ENCODE assay signal across 1 cellular context in the genomic region with DNA sequence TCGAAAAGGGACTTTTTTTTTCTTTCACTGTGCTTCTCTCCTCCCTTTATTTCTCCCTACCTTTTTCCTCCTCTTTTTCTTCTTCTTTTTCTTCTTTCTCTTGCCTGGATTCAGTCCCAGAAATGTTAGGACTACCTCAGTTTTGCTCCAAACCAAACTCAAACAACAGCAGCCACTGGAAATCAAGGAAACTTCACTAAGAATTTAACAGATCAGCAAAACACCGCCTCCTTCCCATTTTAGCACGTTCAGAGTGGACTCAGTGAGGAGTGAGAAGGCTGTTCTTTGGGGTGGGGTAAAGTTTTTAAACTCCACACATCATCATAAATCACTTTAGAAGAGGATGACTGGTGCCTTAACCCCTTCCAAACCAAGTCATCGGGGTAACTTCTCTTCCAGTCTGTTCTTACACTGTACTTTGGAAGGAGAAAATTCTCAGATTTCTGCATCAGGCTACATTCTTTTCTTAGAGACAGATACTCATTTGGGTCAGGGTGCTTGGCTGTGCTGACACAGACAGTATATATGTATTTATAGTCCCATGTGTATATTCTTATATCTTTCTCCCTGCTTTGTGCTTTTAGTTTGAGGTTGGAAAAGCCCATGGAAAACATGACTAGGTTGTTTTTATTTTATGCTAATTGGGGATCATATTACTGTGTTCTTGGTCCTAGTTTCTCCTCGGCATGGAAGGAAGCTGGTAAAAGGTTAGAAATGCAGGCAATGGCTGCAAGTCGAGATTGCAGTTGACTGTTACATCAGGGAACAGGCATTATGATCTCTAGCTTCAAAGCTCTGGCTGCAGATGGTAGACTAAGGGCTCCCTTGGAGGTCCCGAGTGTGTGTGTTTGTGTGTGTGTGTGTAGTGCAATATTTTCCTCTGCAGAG.
A peak's percentile ranks its signal among the peaks of the same experiment; 100 is the strongest.
TF ChIP-seq lines count a peak whose summit lies in the region.

A gene with protein sequence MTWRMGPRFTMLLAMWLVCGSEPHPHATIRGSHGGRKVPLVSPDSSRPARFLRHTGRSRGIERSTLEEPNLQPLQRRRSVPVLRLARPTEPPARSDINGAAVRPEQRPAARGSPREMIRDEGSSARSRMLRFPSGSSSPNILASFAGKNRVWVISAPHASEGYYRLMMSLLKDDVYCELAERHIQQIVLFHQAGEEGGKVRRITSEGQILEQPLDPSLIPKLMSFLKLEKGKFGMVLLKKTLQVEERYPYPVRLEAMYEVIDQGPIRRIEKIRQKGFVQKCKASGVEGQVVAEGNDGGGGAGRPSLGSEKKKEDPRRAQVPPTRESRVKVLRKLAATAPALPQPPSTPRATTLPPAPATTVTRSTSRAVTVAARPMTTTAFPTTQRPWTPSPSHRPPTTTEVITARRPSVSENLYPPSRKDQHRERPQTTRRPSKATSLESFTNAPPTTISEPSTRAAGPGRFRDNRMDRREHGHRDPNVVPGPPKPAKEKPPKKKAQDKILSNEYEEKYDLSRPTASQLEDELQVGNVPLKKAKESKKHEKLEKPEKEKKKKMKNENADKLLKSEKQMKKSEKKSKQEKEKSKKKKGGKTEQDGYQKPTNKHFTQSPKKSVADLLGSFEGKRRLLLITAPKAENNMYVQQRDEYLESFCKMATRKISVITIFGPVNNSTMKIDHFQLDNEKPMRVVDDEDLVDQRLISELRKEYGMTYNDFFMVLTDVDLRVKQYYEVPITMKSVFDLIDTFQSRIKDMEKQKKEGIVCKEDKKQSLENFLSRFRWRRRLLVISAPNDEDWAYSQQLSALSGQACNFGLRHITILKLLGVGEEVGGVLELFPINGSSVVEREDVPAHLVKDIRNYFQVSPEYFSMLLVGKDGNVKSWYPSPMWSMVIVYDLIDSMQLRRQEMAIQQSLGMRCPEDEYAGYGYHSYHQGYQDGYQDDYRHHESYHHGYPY (minus strand): TSS at position 280 of the 888 bp plus-strand sequence. CDS start 1,238 bp downstream, outside the sequence.

TF ChIP-seq in K562, 482 proteins besides CTCF, POLR2A, EP300 and RAD21 (continued from another document and continues in another):
- TF ChIP-seq, protein P1, sequence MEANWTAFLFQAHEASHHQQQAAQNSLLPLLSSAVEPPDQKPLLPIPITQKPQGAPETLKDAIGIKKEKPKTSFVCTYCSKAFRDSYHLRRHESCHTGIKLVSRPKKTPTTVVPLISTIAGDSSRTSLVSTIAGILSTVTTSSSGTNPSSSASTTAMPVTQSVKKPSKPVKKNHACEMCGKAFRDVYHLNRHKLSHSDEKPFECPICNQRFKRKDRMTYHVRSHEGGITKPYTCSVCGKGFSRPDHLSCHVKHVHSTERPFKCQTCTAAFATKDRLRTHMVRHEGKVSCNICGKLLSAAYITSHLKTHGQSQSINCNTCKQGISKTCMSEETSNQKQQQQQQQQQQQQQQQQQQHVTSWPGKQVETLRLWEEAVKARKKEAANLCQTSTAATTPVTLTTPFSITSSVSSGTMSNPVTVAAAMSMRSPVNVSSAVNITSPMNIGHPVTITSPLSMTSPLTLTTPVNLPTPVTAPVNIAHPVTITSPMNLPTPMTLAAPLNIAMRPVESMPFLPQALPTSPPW (CRISPR knock-in tag; IDR thresholded peaks at IDR 0.05), result peak; percentile 42
- TF ChIP-seq DMBX1 (CRISPR knock-in tag; IDR thresholded peaks at IDR 0.05; ENCODE audit: borderline replicate concordance) (no peak), RUNX1 (IDR thresholded peaks at IDR 0.05; ENCODE audit: low read depth) (no peak), ZFPM2 (CRISPR knock-in tag; IDR thresholded peaks at IDR 0.05) (no peak), ZSCAN29 (IDR thresholded peaks at IDR 0.05) (no peak), ZBED1 (IDR thresholded peaks at IDR 0.05) (0 out of 2 replicates have a peak, but pooled peaks have one; percentile 33), JUN (IDR thresholded peaks at IDR 0.05; ENCODE audit: borderline replicate concordance, low read depth, low read length) (no peak), JUN (CRISPR knock-in tag; IDR thresholded peaks at IDR 0.05; ENCODE audit: borderline replicate concordance) (no peak), TCF7 (IDR thresholded peaks at IDR 0.05; ENCODE audit: borderline replicate concordance) (no peak; the same call in 1 of the 2 replicates), FOXP1 (CRISPR knock-in tag; IDR thresholded peaks at IDR 0.05) (no peak), ZNF41 (CRISPR knock-in tag; conservative IDR thresholded peaks at IDR 0.05) (no peak), TAF15 (IDR thresholded peaks at IDR 0.05; ENCODE audit: low read depth, low read length) (no peak), HNRNPH1 (optimal IDR thresholded peaks at IDR 0.05; ENCODE audit: low read depth, low read length) (no peak), HDAC3 (IDR thresholded peaks at IDR 0.05; ENCODE audit: borderline replicate concordance, partially characterized antibody) (no peak), ZNF232 (CRISPR knock-in tag; IDR thresholded peaks at IDR 0.05) (no peak), DPF2 (IDR thresholded peaks at IDR 0.05) (no peak), TARDBP (IDR thresholded peaks at IDR 0.05) (no peak), MCM2 (IDR thresholded peaks at IDR 0.05; ENCODE audit: low read depth) (no peak), ETV6 (IDR thresholded peaks at IDR 0.05; ENCODE audit: borderline replicate concordance in 1 of 2, low read depth in 2 of 2, low read length in 1 of 2) (no peak), ETV6 (CRISPR knock-in tag; IDR thresholded peaks at IDR 0.05; ENCODE audit: borderline replicate concordance) (no peak), MTA3 (IDR thresholded peaks at IDR 0.05; ENCODE audit: borderline replicate concordance) (no peak), SUPT5H (IDR thresholded peaks at IDR 0.05) (peak; percentile 75), SLC30A9 (CRISPR knock-in tag; IDR thresholded peaks at IDR 0.05) (no peak), ZNF551 (CRISPR knock-in tag; IDR thresholded peaks at IDR 0.05) (0 out of 2 replicates have a peak, but pooled peaks have one; percentile 13), ILF3 (IDR thresholded peaks at IDR 0.05; ENCODE audit: borderline replicate concordance) (no peak), ZNF274 (IDR thresholded peaks at IDR 0.05; ENCODE audit: borderline replicate concordance, low read depth, low read length) (no peak), ZNF668 (CRISPR knock-in tag; IDR thresholded peaks at IDR 0.05) (no peak), NR4A1 (CRISPR knock-in tag; IDR thresholded peaks at IDR 0.05) (no peak), NR4A1 (tag; IDR thresholded peaks at IDR 0.05) (no peak), ZNF696 (CRISPR knock-in tag; conservative IDR thresholded peaks at IDR 0.05) (no peak), HNRNPK (IDR thresholded peaks at IDR 0.05; ENCODE audit: low read depth, low read length, poor library complexity, severe bottlenecking) (no peak)
- TF ChIP-seq, protein P2, sequence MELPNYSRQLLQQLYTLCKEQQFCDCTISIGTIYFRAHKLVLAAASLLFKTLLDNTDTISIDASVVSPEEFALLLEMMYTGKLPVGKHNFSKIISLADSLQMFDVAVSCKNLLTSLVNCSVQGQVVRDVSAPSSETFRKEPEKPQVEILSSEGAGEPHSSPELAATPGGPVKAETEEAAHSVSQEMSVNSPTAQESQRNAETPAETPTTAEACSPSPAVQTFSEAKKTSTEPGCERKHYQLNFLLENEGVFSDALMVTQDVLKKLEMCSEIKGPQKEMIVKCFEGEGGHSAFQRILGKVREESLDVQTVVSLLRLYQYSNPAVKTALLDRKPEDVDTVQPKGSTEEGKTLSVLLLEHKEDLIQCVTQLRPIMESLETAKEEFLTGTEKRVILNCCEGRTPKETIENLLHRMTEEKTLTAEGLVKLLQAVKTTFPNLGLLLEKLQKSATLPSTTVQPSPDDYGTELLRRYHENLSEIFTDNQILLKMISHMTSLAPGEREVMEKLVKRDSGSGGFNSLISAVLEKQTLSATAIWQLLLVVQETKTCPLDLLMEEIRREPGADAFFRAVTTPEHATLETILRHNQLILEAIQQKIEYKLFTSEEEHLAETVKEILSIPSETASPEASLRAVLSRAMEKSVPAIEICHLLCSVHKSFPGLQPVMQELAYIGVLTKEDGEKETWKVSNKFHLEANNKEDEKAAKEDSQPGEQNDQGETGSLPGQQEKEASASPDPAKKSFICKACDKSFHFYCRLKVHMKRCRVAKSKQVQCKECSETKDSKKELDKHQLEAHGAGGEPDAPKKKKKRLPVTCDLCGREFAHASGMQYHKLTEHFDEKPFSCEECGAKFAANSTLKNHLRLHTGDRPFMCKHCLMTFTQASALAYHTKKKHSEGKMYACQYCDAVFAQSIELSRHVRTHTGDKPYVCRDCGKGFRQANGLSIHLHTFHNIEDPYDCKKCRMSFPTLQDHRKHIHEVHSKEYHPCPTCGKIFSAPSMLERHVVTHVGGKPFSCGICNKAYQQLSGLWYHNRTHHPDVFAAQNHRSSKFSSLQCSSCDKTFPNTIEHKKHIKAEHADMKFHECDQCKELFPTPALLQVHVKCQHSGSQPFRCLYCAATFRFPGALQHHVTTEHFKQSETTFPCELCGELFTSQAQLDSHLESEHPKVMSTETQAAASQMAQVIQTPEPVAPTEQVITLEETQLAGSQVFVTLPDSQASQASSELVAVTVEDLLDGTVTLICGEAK (IDR thresholded peaks at IDR 0.05), result peak; percentile 55; the same call in 1 of the 2 replicates
- TF ChIP-seq, protein P2 (CRISPR knock-in tag; IDR thresholded peaks at IDR 0.05), result 0 out of 2 replicates have a peak, but pooled peaks have one; percentile 39
- TF ChIP-seq, protein P3, sequence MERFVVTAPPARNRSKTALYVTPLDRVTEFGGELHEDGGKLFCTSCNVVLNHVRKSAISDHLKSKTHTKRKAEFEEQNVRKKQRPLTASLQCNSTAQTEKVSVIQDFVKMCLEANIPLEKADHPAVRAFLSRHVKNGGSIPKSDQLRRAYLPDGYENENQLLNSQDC (CRISPR knock-in tag; IDR thresholded peaks at IDR 0.05), result peak; percentile 52; the same call in 1 of the 2 replicates
- TF ChIP-seq, protein P4, sequence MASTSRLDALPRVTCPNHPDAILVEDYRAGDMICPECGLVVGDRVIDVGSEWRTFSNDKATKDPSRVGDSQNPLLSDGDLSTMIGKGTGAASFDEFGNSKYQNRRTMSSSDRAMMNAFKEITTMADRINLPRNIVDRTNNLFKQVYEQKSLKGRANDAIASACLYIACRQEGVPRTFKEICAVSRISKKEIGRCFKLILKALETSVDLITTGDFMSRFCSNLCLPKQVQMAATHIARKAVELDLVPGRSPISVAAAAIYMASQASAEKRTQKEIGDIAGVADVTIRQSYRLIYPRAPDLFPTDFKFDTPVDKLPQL (IDR thresholded peaks at IDR 0.05; ENCODE audit: extremely low read depth, insufficient read length), result peak; percentile 88
- TF ChIP-seq, protein P5, sequence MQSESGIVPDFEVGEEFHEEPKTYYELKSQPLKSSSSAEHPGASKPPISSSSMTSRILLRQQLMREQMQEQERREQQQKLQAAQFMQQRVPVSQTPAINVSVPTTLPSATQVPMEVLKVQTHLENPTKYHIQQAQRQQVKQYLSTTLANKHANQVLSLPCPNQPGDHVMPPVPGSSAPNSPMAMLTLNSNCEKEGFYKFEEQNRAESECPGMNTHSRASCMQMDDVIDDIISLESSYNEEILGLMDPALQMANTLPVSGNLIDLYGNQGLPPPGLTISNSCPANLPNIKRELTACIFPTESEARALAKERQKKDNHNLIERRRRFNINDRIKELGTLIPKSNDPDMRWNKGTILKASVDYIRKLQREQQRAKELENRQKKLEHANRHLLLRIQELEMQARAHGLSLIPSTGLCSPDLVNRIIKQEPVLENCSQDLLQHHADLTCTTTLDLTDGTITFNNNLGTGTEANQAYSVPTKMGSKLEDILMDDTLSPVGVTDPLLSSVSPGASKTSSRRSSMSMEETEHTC (IDR thresholded peaks at IDR 0.05), result no peak
- TF ChIP-seq, protein P6, sequence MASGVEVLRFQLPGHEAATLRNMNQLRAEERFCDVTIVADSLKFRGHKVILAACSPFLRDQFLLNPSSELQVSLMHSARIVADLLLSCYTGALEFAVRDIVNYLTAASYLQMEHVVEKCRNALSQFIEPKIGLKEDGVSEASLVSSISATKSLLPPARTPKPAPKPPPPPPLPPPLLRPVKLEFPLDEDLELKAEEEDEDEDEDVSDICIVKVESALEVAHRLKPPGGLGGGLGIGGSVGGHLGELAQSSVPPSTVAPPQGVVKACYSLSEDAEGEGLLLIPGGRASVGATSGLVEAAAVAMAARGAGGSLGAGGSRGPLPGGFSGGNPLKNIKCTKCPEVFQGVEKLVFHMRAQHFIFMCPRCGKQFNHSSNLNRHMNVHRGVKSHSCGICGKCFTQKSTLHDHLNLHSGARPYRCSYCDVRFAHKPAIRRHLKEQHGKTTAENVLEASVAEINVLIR (CRISPR knock-in tag; IDR thresholded peaks at IDR 0.05), result no peak
- TF ChIP-seq, protein P7, sequence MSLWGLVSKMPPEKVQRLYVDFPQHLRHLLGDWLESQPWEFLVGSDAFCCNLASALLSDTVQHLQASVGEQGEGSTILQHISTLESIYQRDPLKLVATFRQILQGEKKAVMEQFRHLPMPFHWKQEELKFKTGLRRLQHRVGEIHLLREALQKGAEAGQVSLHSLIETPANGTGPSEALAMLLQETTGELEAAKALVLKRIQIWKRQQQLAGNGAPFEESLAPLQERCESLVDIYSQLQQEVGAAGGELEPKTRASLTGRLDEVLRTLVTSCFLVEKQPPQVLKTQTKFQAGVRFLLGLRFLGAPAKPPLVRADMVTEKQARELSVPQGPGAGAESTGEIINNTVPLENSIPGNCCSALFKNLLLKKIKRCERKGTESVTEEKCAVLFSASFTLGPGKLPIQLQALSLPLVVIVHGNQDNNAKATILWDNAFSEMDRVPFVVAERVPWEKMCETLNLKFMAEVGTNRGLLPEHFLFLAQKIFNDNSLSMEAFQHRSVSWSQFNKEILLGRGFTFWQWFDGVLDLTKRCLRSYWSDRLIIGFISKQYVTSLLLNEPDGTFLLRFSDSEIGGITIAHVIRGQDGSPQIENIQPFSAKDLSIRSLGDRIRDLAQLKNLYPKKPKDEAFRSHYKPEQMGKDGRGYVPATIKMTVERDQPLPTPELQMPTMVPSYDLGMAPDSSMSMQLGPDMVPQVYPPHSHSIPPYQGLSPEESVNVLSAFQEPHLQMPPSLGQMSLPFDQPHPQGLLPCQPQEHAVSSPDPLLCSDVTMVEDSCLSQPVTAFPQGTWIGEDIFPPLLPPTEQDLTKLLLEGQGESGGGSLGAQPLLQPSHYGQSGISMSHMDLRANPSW (CRISPR knock-in tag; IDR thresholded peaks at IDR 0.05), result no peak
